ENCODE assay signal across 31 cellular contexts in genomic region chr7:81666209-81666608, GRCh38.
"Had no signal": no experiment of that assay in that cellular context is flagged by ENCODE, and none has a peak within 500 bp of the region (broad histone marks: within the 10 kb centered on the region; RNA-seq: fewer than 3 reads in every experiment).

No MANE protein-coding gene starts in this region.

- H3K4me1 ChIP-seq: left lung, pancreas, prostate gland, sigmoid colon, spleen, uterus had no signal

- H3K27ac ChIP-seq: left lung, lower lobe of right lung, neural progenitor cell, pancreas, prostate gland, sigmoid colon, spleen, tibial nerve, uterus had no signal

- H3K4me1 Mint-ChIP-seq: immature natural killer cell; naive B cell; natural killer cell; stimulated activated memory B cell treated with anti-CD40 and anti-IgM and Interleukin-4, amounts not matched to agents 10 μg/mL and 1 μg/mL and 100 μg/mL, for 72 hours; stimulated activated naive CD8-positive, alpha-beta T cell treated with anti-CD3 and anti-CD28 coated beads, Interleukin-15, amount 100 ng/mL, for 72 hours had no signal

- FAIRE-seq: islet of Langerhans, kidney, pancreas, small intestine had no signal

- H3K27me3 ChIP-seq: left lung, neural progenitor cell, pancreas, sigmoid colon, spleen, tibial nerve, uterus had no signal

- H3K9ac ChIP-seq: neural progenitor cell had no signal

- H3K27ac Mint-ChIP-seq: immature natural killer cell; naive B cell; natural killer cell; nephron progenitor cell; stimulated activated memory B cell treated with anti-CD40 and anti-IgM and Interleukin-4, amounts not matched to agents 10 μg/mL and 1 μg/mL and 100 μg/mL, for 72 hours; stimulated activated naive CD8-positive, alpha-beta T cell treated with anti-CD3 and anti-CD28 coated beads, Interleukin-15, amount 100 ng/mL, for 72 hours; type B pancreatic cell had no signal

- H2AFZ ChIP-seq: neural progenitor cell had no signal

- H3K4me2 ChIP-seq: neural progenitor cell had no signal

- ATAC-seq: left colon; left lung; lower lobe of right lung; natural killer cell; pancreas; right cardiac atrium; stimulated activated memory B cell treated with anti-CD40 and anti-IgM and Interleukin-4, amounts not matched to agents 10 μg/mL and 1 μg/mL and 100 μg/mL, for 72 hours; stimulated activated naive CD8-positive, alpha-beta T cell treated with anti-CD3 and anti-CD28 coated beads, Interleukin-15, amount 100 ng/mL, for 72 hours had no signal

- DNase-seq: hypothalamus; immature natural killer cell; kidney; left colon; left lung; lower lobe of right lung; mammary epithelial cell; mesenchymal stem cell; naive B cell; natural killer cell; nephron progenitor cell; pancreas; posterior cingulate gyrus; retina; right cardiac atrium; sigmoid colon; small intestine; spleen; stimulated activated CD4-positive, alpha-beta T cell treated with anti-CD3 and anti-CD28 coated beads, Interleukin-2, amount 100 ng/mL, for 48 hours; stimulated activated CD4-positive, alpha-beta T cell treated with anti-CD3 and anti-CD28 coated beads, Interleukin-4, amount 100 ng/mL, for 4 hours; stimulated activated CD8-positive, alpha-beta memory T cell treated with anti-CD3 and anti-CD28 coated beads, Interleukin-4, amount 100 ng/mL, for 48 hours; stimulated activated naive CD4-positive, alpha-beta T cell treated with Interleukin-2 at 50 U/mL for 16 hours; stimulated activated naive CD8-positive, alpha-beta T cell treated with anti-CD3 and anti-CD28 coated beads, Interleukin-15, amount 100 ng/mL, for 72 hours; substantia nigra; uterus had no signal

- H3K9me3 Mint-ChIP-seq: naive B cell; nephron progenitor cell; stimulated activated naive CD8-positive, alpha-beta T cell treated with anti-CD3 and anti-CD28 coated beads, Interleukin-15, amount 100 ng/mL, for 72 hours had no signal

- H3K36me3 ChIP-seq: left lung, lower lobe of right lung, neural progenitor cell, pancreas, prostate gland, sigmoid colon, spleen, tibial nerve, uterus had no signal

- H3K36me3 Mint-ChIP-seq: immature natural killer cell; naive B cell; natural killer cell; neural progenitor cell; stimulated activated memory B cell treated with anti-CD40 and anti-IgM and Interleukin-4, amounts not matched to agents 10 μg/mL and 1 μg/mL and 100 μg/mL, for 72 hours; type B pancreatic cell had no signal

- H3K27me3 Mint-ChIP-seq: naive B cell; stimulated activated memory B cell treated with anti-CD40 and anti-IgM and Interleukin-4, amounts not matched to agents 10 μg/mL and 1 μg/mL and 100 μg/mL, for 72 hours; stimulated activated naive CD8-positive, alpha-beta T cell treated with anti-CD3 and anti-CD28 coated beads, Interleukin-15, amount 100 ng/mL, for 72 hours had no signal

- H3K4me3 Mint-ChIP-seq: immature natural killer cell; naive B cell; natural killer cell; nephron progenitor cell; neural progenitor cell; stimulated activated memory B cell treated with anti-CD40 and anti-IgM and Interleukin-4, amounts not matched to agents 10 μg/mL and 1 μg/mL and 100 μg/mL, for 72 hours; stimulated activated naive CD8-positive, alpha-beta T cell treated with anti-CD3 and anti-CD28 coated beads, Interleukin-15, amount 100 ng/mL, for 72 hours; type B pancreatic cell had no signal

- H3K4me3 ChIP-seq: left lung, lower lobe of right lung, neural progenitor cell, pancreas, prostate gland, sigmoid colon, spleen, tibial nerve, uterus had no signal

- H3K9me3 ChIP-seq: left lung, lower lobe of right lung, pancreas, prostate gland, sigmoid colon, spleen, tibial nerve, uterus had no signal
